Comparison of ENCODE assay signal across 36 cellular contexts in the genomic region with DNA sequence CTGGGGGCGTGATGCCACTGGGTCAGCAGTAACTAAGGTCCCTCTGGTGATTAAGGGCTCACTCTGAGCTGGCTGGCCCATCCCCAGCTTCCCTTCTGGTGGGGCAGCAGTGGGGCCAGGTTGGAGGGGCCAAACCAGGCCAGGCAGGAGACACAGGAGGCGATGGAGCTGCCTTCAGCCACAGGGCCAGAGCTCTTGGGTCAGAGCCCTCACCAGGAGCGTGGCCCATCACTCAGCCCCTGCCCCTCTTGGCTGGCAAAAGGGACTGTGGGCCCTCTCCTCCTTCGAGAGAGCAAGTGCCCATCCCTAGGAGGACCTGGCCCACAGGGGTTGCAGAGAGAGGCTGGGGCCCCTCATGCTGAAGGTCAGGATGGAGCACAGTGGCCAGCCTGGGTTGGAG. TPM values are rescaled to one million over a fixed set of nuclear protein-coding genes. Genes with fewer than 3 reads are reported as not detected.
"Had no signal": no experiment of that assay in that cellular context is flagged by ENCODE, and none has a peak within 500 bp of the region (broad histone marks: within the 10 kb centered on the region; RNA-seq: fewer than 3 reads in every experiment).

No MANE protein-coding gene starts in this region.

- H3K9me3 ChIP-seq: adrenal gland, body of pancreas had no signal

- H3K4me1 ChIP-seq: adrenal gland, body of pancreas had no signal

- H3K27ac Mint-ChIP-seq: activated B cell treated with CpG ODN at 0.5 μM for 24 hours; activated CD4-positive, alpha-beta memory T cell treated with anti-CD3 and anti-CD28 coated beads for 36 hours; activated CD4-positive, alpha-beta T cell treated with anti-CD3 and anti-CD28 coated beads, Interleukin-2, amount 10 ng/mL, durations not matched to agents 24 days and 14 days; activated CD8-positive, alpha-beta T cell treated with anti-CD3 and anti-CD28 coated beads for 36 hours; activated naive CD4-positive, alpha-beta T cell treated with anti-CD3 and anti-CD28 coated beads for 36 hours; activated naive CD4-positive, alpha-beta T cell treated with anti-CD3 and anti-CD28 coated beads, Interleukin-2, amount 50 U/mL, for 72 hours; activated naive CD8-positive, alpha-beta T cell treated with anti-CD3 and anti-CD28 coated beads for 36 hours; activated T-cell treated with anti-CD3 and anti-CD28 coated beads, Interleukin-2, amount 50 U/mL, for 72 hours; activated T-helper 1 cell treated with anti-CD3 and anti-CD28 coated beads, Interleukin-12 subunit alpha, Interleukin-12 subunit beta, Interleukin-2, Interleukin-4 antibody, amounts not matched to agents 30 ng/mL and 10 ng/mL and 1 ng/mL, durations not matched to agents 14 hours and 24 hours and 36 hours; activated T-helper 17 cell treated with anti-CD3 and anti-CD28 coated beads, Interleukin-2, amount 50 U/mL, for 72 hours; T-helper 1 cell treated with Interleukin-12 subunit alpha and Interleukin-12 subunit beta and Interleukin-4 antibody, amounts not matched to agents 30 μg/mL and 1 μg/mL, for 36 hours; T-helper 2 cell treated with Interferon-gamma antibody and Interleukin-4, amounts not matched to agents 5 μg/mL and 100 μg/mL, for 36 hours had no signal

- ATAC-seq: activated CD8-positive, alpha-beta T cell treated with anti-CD3 and anti-CD28 coated beads for 36 hours; activated T-cell treated with anti-CD3 and anti-CD28 coated beads, Interleukin-2, amount 50 U/mL, for 4 hours; activated T-cell treated with anti-CD3 and anti-CD28 coated beads, Interleukin-2, amount 50 U/mL, for 72 hours; activated T-helper 17 cell treated with anti-CD3 and anti-CD28 coated beads, Interleukin-2, amount 50 U/mL, for 72 hours; body of pancreas had no signal

- H3K36me3 Mint-ChIP-seq: activated CD4-positive, alpha-beta memory T cell treated with anti-CD3 and anti-CD28 coated beads for 36 hours; activated naive CD4-positive, alpha-beta T cell treated with anti-CD3 and anti-CD28 coated beads, Interleukin-2, amount 50 U/mL, for 72 hours; activated naive CD8-positive, alpha-beta T cell treated with anti-CD3 and anti-CD28 coated beads for 36 hours had no signal

- H3K27me3 ChIP-seq: adrenal gland, body of pancreas, brain microvascular endothelial cell, cardiac muscle cell had no signal

- H3K4me3 Mint-ChIP-seq: activated B cell treated with CpG ODN at 0.5 μM for 24 hours; activated CD4-positive, alpha-beta memory T cell treated with anti-CD3 and anti-CD28 coated beads for 36 hours; activated CD4-positive, alpha-beta T cell treated with anti-CD3 and anti-CD28 coated beads, Interleukin-2, amount 10 ng/mL, durations not matched to agents 24 days and 14 days; activated CD8-positive, alpha-beta T cell treated with anti-CD3 and anti-CD28 coated beads for 36 hours; activated naive CD4-positive, alpha-beta T cell treated with anti-CD3 and anti-CD28 coated beads for 36 hours; activated naive CD8-positive, alpha-beta T cell treated with anti-CD3 and anti-CD28 coated beads for 36 hours; activated T-cell treated with anti-CD3 and anti-CD28 coated beads, Interleukin-2, amount 50 U/mL, for 4 hours; activated T-cell treated with anti-CD3 and anti-CD28 coated beads, Interleukin-2, amount 50 U/mL, for 72 hours; activated T-helper 1 cell treated with anti-CD3 and anti-CD28 coated beads, Interleukin-12 subunit alpha, Interleukin-12 subunit beta, Interleukin-2, Interleukin-4 antibody, amounts not matched to agents 30 ng/mL and 10 ng/mL and 1 ng/mL, durations not matched to agents 14 hours and 24 hours and 36 hours; activated T-helper 17 cell treated with anti-CD3 and anti-CD28 coated beads, Interleukin-2, amount 50 U/mL, for 72 hours; central memory CD8-positive, alpha-beta T cell; T-helper 1 cell treated with Interleukin-12 subunit alpha and Interleukin-12 subunit beta and Interleukin-4 antibody, amounts not matched to agents 30 μg/mL and 1 μg/mL, for 36 hours; T-helper 2 cell treated with Interferon-gamma antibody and Interleukin-4, amounts not matched to agents 5 μg/mL and 100 μg/mL, for 36 hours had no signal

- H3K9me3 Mint-ChIP-seq: activated CD4-positive, alpha-beta T cell treated with anti-CD3 and anti-CD28 coated beads, Interleukin-2, amount 10 ng/mL, durations not matched to agents 24 days and 14 days; activated T-helper 1 cell treated with anti-CD3 and anti-CD28 coated beads, Interleukin-12 subunit alpha, Interleukin-12 subunit beta, Interleukin-2, Interleukin-4 antibody, amounts not matched to agents 30 ng/mL and 10 ng/mL and 1 ng/mL, durations not matched to agents 14 hours and 24 hours and 36 hours; T-helper 1 cell treated with Interleukin-12 subunit alpha and Interleukin-12 subunit beta and Interleukin-4 antibody, amounts not matched to agents 30 μg/mL and 1 μg/mL, for 36 hours; T-helper 2 cell treated with Interferon-gamma antibody and Interleukin-4, amounts not matched to agents 5 μg/mL and 100 μg/mL, for 36 hours had no signal

- H3K4me3 ChIP-seq: adrenal gland, body of pancreas, cardiac muscle cell had no signal

- H3K36me3 ChIP-seq: adrenal gland, brain microvascular endothelial cell, cardiac muscle cell had no signal

- DNase-seq: activated B cell treated with CpG ODN at 0.5 μM for 24 hours; activated CD4-positive, alpha-beta memory T cell treated with anti-CD3 and anti-CD28 coated beads for 36 hours; activated CD4-positive, alpha-beta T cell treated with anti-CD3 and anti-CD28 coated beads for 4 hours; activated CD4-positive, alpha-beta T cell treated with anti-CD3 and anti-CD28 coated beads, Interleukin-2, amount 10 ng/mL, durations not matched to agents 24 days and 14 days; activated CD4-positive, alpha-beta T cell treated with anti-CD3 and anti-CD28 coated beads, Interleukin-2, amount 50 U/mL, for 1 hour; activated CD4-positive, alpha-beta T cell treated with anti-CD3 and anti-CD28 coated beads, Interleukin-2, amount 50 U/mL, for 4 hours; activated CD4-positive, CD25-positive, alpha-beta regulatory T cell treated with anti-CD3 and anti-CD28 coated beads, Interleukin-2, amount 50 U/mL, for 72 hours; activated CD8-positive, alpha-beta memory T cell treated with anti-CD3 and anti-CD28 coated beads, Interleukin-2, amount 50 U/mL, for 4 hours; activated CD8-positive, alpha-beta T cell treated with anti-CD3 and anti-CD28 coated beads for 36 hours; activated gamma-delta T cell treated with Interleukin-2 at 50 U/mL for 16 hours; activated naive CD4-positive, alpha-beta T cell; activated naive CD4-positive, alpha-beta T cell treated with anti-CD3 and anti-CD28 coated beads for 36 hours; activated naive CD4-positive, alpha-beta T cell treated with anti-CD3 and anti-CD28 coated beads, Interleukin-2, amount 50 U/mL, for 16 hours; activated naive CD8-positive, alpha-beta T cell treated with anti-CD3 and anti-CD28 coated beads for 36 hours; activated T-cell treated with anti-CD3 and anti-CD28 coated beads for 4 hours; activated T-cell treated with anti-CD3 and anti-CD28 coated beads, Interleukin-2, amount 50 U/mL, for 1 hour; activated T-cell treated with anti-CD3 and anti-CD28 coated beads, Interleukin-2, amount 50 U/mL, for 4 hours; activated T-cell treated with anti-CD3 and anti-CD28 coated beads, Interleukin-2, amount 50 U/mL, for 72 hours; adrenal gland; amniotic stem cell; aorta; body of pancreas; brain microvascular endothelial cell; caudate nucleus; cerebellar nuclear complex; T-helper 1 cell; T-helper 2 cell; T-helper 9 cell had no signal

- H3K27ac ChIP-seq: adrenal gland, body of pancreas, brain microvascular endothelial cell, cardiac muscle cell, VCaP had no signal

- H3K4me1 Mint-ChIP-seq: activated B cell treated with CpG ODN at 0.5 μM for 24 hours; activated CD4-positive, alpha-beta T cell treated with anti-CD3 and anti-CD28 coated beads, Interleukin-2, amount 10 ng/mL, durations not matched to agents 24 days and 14 days; activated naive CD8-positive, alpha-beta T cell treated with anti-CD3 and anti-CD28 coated beads for 36 hours; activated T-helper 17 cell treated with anti-CD3 and anti-CD28 coated beads, Interleukin-2, amount 50 U/mL, for 72 hours; central memory CD8-positive, alpha-beta T cell had no signal

RNA-seq across cellular contexts. Expression of a gene that starts 4.5 kb away (rescaled TPM):
- polyA plus RNA-seq: adrenal gland, aorta, cardiac muscle cell had no signal
